15 cellular contexts compared by ENCODE assay signal in genomic region chr17:13158511-13159240, GRCh38.
"Had no signal": no experiment of that assay in that cellular context is flagged by ENCODE, and none has a peak within 500 bp of the region (broad histone marks: within the 10 kb centered on the region; RNA-seq: fewer than 3 reads in every experiment).

No MANE protein-coding gene starts in this region.

- H3K27ac ChIP-seq: coronary artery, gastroesophageal sphincter, testis, tibial nerve had no signal

- DNase-seq: effector CD4-positive, alpha-beta T cell; endodermal cell; erythroblast; left colon; mesendoderm; naive B cell; stimulated activated CD4-positive, alpha-beta T cell treated with anti-CD3 and anti-CD28 coated beads, Interleukin-2, amount 100 ng/mL, for 24 hours; stimulated activated CD4-positive, alpha-beta T cell treated with anti-CD3 and anti-CD28 coated beads, Interleukin-4, amount 100 ng/mL, for 4 hours; stimulated activated naive B cell treated with anti-CD40 and anti-IgM and Interleukin-4, amounts not matched to agents 10 μg/mL and 1 μg/mL and 100 μg/mL, for 72 hours; stimulated activated naive CD8-positive, alpha-beta T cell treated with anti-CD3 and anti-CD28 coated beads, Interleukin-15, amount 100 ng/mL, for 72 hours; testis had no signal

- H3K4me3 ChIP-seq: coronary artery, gastroesophageal sphincter, testis, tibial nerve had no signal

- ATAC-seq: gastroesophageal sphincter; left colon; sciatic nerve; stimulated activated naive B cell treated with anti-CD40 and anti-IgM and Interleukin-4, amounts not matched to agents 10 μg/mL and 1 μg/mL and 100 μg/mL, for 72 hours; stimulated activated naive CD8-positive, alpha-beta T cell treated with anti-CD3 and anti-CD28 coated beads, Interleukin-15, amount 100 ng/mL, for 72 hours had no signal

- H3K27me3 ChIP-seq: gastroesophageal sphincter, testis, tibial nerve had no signal

- H3K36me3 ChIP-seq: gastroesophageal sphincter, tibial nerve had no signal

- H3K4me1 ChIP-seq: gastroesophageal sphincter, testis, tibial nerve had no signal

- H3K9me3 ChIP-seq: gastroesophageal sphincter, testis, tibial nerve had no signal
